ENCODE assay signal across 36 cellular contexts in the genomic region with DNA sequence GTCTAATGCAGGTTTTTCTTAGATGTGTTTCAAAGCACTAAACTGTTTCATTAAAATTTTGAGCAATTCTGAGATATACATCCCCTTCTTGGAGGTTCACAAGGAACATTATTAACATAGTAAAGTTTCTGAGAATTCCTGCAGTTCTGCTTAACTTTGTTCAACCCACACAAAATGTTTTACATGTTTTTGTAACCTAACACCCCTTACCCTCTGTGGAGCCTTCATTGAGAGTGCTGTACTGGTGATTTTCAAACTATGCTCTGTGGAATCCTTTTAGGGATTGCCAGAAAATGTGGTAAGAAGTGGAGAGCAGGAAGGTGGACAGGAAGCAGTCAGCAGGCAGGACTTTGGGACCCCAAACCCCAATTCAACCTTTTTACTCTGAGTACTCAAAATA. TPM values are rescaled to one million over a fixed set of nuclear protein-coding genes. Genes with fewer than 3 reads are reported as not detected.
DNase-seq lines count a peak whose midpoint lies in the region; ATAC-seq and TF ChIP-seq lines count a peak whose summit lies in the region.
"Had no signal": no experiment of that assay in that cellular context is flagged by ENCODE, and none has a peak within 500 bp of the region (broad histone marks: within the 10 kb centered on the region; RNA-seq: fewer than 3 reads in every experiment).

No MANE protein-coding gene starts in this region.

- TF ChIP-seq POLR2A in tibial nerve (IDR thresholded peaks at IDR 0.05), result no peak

- no peaks in the 10 kb centered on the region for H3K36me3 ChIP-seq in PC-9 (ENCODE audit: low read depth)
- no peaks in the 10 kb centered on the region for H3K36me3 ChIP-seq in tibial nerve
- H3K36me3 ChIP-seq: right lobe of liver, SJSA1, stomach, thyroid gland had no signal

- no peak for ATAC-seq in GM18873 (IDR thresholded peaks at IDR 0.05; ENCODE audit: low FRiP score, unreplicated experiment)
- ATAC-seq: GM23338, left colon, right lobe of liver, T-cell, WTC11 had no signal

- peak overlapping the region; percentile 49 for H2AFZ ChIP-seq in PC-9
- H2AFZ ChIP-seq: GM23338 had no signal

- DNase-seq in PC-9, result no peak
- peak; percentile 61 for DNase-seq in astrocyte of the spinal cord (ENCODE audit: low read depth, low spot score)
- DNase-seq in foreskin melanocyte, result peak; percentile 65
- no peak for DNase-seq in tibial nerve (ENCODE audit: low spot score in 2 of 2)
- no peak for DNase-seq in activated naive CD8-positive, alpha-beta T cell treated with anti-CD3 and anti-CD28 coated beads for 36 hours
- no peak for DNase-seq in posterior cingulate gyrus
- DNase-seq: activated CD4-positive, alpha-beta T cell treated with anti-CD3 and anti-CD28 coated beads, Interleukin-2, amount 10 ng/mL, durations not matched to agents 24 days and 14 days; activated CD8-positive, alpha-beta memory T cell treated with anti-CD3 and anti-CD28 coated beads for 24 hours; activated T-cell treated with anti-CD3 and anti-CD28 coated beads for 4 hours; anterior cingulate cortex; C1 segment of cervical spinal cord; DND-41; GF-D8; HFFc6; hypothalamus; immature natural killer cell; left colon; NCI-H146; NCI-H2107; right lobe of liver; RPMI8226; stimulated activated CD4-positive, alpha-beta T cell treated with anti-CD3 and anti-CD28 coated beads, Interleukin-12 subunit alpha, Interleukin-12 subunit beta, amount 100 ng/mL, for 4 hours; stimulated activated CD4-positive, alpha-beta T cell treated with anti-CD3 and anti-CD28 coated beads, Interleukin-2, amount 100 ng/mL, for 48 hours; stomach; T-cell; thyroid gland had no signal

- intact Hi-C loops in PC-9 (cut with micrococcal nuclease; ENCODE audit: unreplicated experiment) (loop anchor here (2.0 kb wide), 1 partner anchor 13 kb away; no protein-coding TSS in a partner anchor), posterior cingulate gyrus (cut with DNase I) (no loop called here)

- POLR2A ChIA-PET in PC-9 (lab: Charles Lee; ENCODE audit: unreplicated experiment), result no interaction called here

- H3K9me2 ChIP-seq in PC-9 (ENCODE audit: insufficient read depth), result peaks cover 9% of the 10 kb centered on the region; the same call in 1 of the 2 replicates

- in situ Hi-C loops in astrocyte of the spinal cord (cut with HindIII; ENCODE audit: low sequenced_read_pairs), result no loop called here

- no peaks in the 10 kb centered on the region for H3K36me3 Mint-ChIP-seq in activated naive CD8-positive, alpha-beta T cell treated with anti-CD3 and anti-CD28 coated beads for 36 hours
- H3K36me3 Mint-ChIP-seq: activated naive CD4-positive, alpha-beta T cell treated with anti-CD3 and anti-CD28 coated beads, Interleukin-2, amount 50 U/mL, for 24 hours; immature natural killer cell; T-cell; WTC11 had no signal

- H3K27ac ChIP-seq in PC-9, result no peak overlapping the region
- peak overlapping the region; percentile 45 to 92 (median 70) for H3K27ac ChIP-seq in tibial nerve
- H3K27ac ChIP-seq: right lobe of liver, SJSA1, stomach, thyroid gland had no signal

- TF ChIP-seq CTCF in PC-9 (conservative IDR thresholded peaks at IDR 0.05) (no peak), astrocyte of the spinal cord (IDR thresholded peaks at IDR 0.05; ENCODE audit: low read depth, low read length) (no peak), tibial nerve (IDR thresholded peaks at IDR 0.05) (no peak)

- no peak for TF ChIP-seq EP300 in tibial nerve (IDR thresholded peaks at IDR 0.05)

- H3K9me3 ChIP-seq in PC-9 (ENCODE audit: insufficient read depth, low read depth), result no peaks in the 10 kb centered on the region
- H3K9me3 ChIP-seq in tibial nerve, result no peaks in the 10 kb centered on the region
- H3K9me3 ChIP-seq: right lobe of liver, SJSA1, stomach, thyroid gland had no signal

- H3K27ac Mint-ChIP-seq in activated naive CD8-positive, alpha-beta T cell treated with anti-CD3 and anti-CD28 coated beads for 36 hours, result no peak overlapping the region
- H3K27ac Mint-ChIP-seq: activated CD4-positive, alpha-beta T cell treated with anti-CD3 and anti-CD28 coated beads, Interleukin-2, amount 10 ng/mL, durations not matched to agents 24 days and 14 days; activated naive CD4-positive, alpha-beta T cell treated with anti-CD3 and anti-CD28 coated beads, Interleukin-2, amount 50 U/mL, for 24 hours; activated T-helper 2 cell treated with anti-CD3 and anti-CD28 coated beads, Interferon-gamma antibody, Interleukin-2, Interleukin-4, amounts not matched to agents 10 μg/mL and 5 μg/mL and 100 μg/mL, durations not matched to agents 14 hours and 24 hours and 36 hours; GM23338; HFFc6; immature natural killer cell; progenitor cell of endocrine pancreas; T-cell; WTC11 had no signal

- H3K79me2 ChIP-seq in PC-9 (ENCODE audit: low read depth), result no peaks in the 10 kb centered on the region

- H4K20me1 ChIP-seq in PC-9 (ENCODE audit: insufficient read depth), result no peaks in the 10 kb centered on the region

- CTCF ChIA-PET in PC-9 (lab: Charles Lee), result no interaction called here

- no TSS peak for BruUV-seq in PC-9 (replicated peaks; lab: Mats Ljungman, UMichigan)

- H3F3A ChIP-seq in PC-9 (ENCODE audit: insufficient read depth, low read depth), result no peaks in the 10 kb centered on the region

- H3K4me1 ChIP-seq in PC-9 (replicated peaks; ENCODE audit: insufficient read depth) (peaks cover 11% of the 10 kb centered on the region), tibial nerve (peaks cover 0 to 11% (median 3%) of the 10 kb centered on the region in 4 donors)
- H3K4me1 ChIP-seq: right lobe of liver, SJSA1, stomach, thyroid gland had no signal

- H3K4me1 Mint-ChIP-seq in activated naive CD8-positive, alpha-beta T cell treated with anti-CD3 and anti-CD28 coated beads for 36 hours, result no peaks in the 10 kb centered on the region
- H3K4me1 Mint-ChIP-seq: activated CD4-positive, alpha-beta T cell treated with anti-CD3 and anti-CD28 coated beads, Interleukin-2, amount 10 ng/mL, durations not matched to agents 24 days and 14 days; activated naive CD4-positive, alpha-beta T cell treated with anti-CD3 and anti-CD28 coated beads, Interleukin-2, amount 50 U/mL, for 24 hours; central memory CD8-positive, alpha-beta T cell; immature natural killer cell; T-cell had no signal

- no peak overlapping the region for H3K4me2 ChIP-seq in PC-9
- H3K4me2 ChIP-seq: GM23338 had no signal

- H3K27me3 Mint-ChIP-seq in activated naive CD8-positive, alpha-beta T cell treated with anti-CD3 and anti-CD28 coated beads for 36 hours, result no peaks in the 10 kb centered on the region
- H3K27me3 Mint-ChIP-seq: activated CD4-positive, alpha-beta T cell treated with anti-CD3 and anti-CD28 coated beads, Interleukin-2, amount 10 ng/mL, durations not matched to agents 24 days and 14 days; activated naive CD4-positive, alpha-beta T cell treated with anti-CD3 and anti-CD28 coated beads, Interleukin-2, amount 50 U/mL, for 24 hours; central memory CD8-positive, alpha-beta T cell; progenitor cell of endocrine pancreas; T-cell had no signal

- no peak overlapping the region for H3K4me3 Mint-ChIP-seq in activated naive CD8-positive, alpha-beta T cell treated with anti-CD3 and anti-CD28 coated beads for 36 hours
- H3K4me3 Mint-ChIP-seq: activated CD4-positive, alpha-beta T cell treated with anti-CD3 and anti-CD28 coated beads, Interleukin-2, amount 10 ng/mL, durations not matched to agents 24 days and 14 days; activated naive CD4-positive, alpha-beta T cell treated with anti-CD3 and anti-CD28 coated beads, Interleukin-2, amount 50 U/mL, for 24 hours; central memory CD8-positive, alpha-beta T cell; GM23338; HFFc6; immature natural killer cell; T-cell; WTC11 had no signal

- H3K4me3 ChIP-seq in PC-9 (no peak overlapping the region), astrocyte of the spinal cord (ENCODE audit: low read depth, low read length) (no peak overlapping the region), tibial nerve (no peak overlapping the region)
- H3K4me3 ChIP-seq: GM23338, right lobe of liver, SJSA1, stomach, thyroid gland had no signal

- H3K9me3 Mint-ChIP-seq in activated naive CD8-positive, alpha-beta T cell treated with anti-CD3 and anti-CD28 coated beads for 36 hours, result no peaks in the 10 kb centered on the region
- H3K9me3 Mint-ChIP-seq: activated CD4-positive, alpha-beta T cell treated with anti-CD3 and anti-CD28 coated beads, Interleukin-2, amount 10 ng/mL, durations not matched to agents 24 days and 14 days; activated naive CD4-positive, alpha-beta T cell treated with anti-CD3 and anti-CD28 coated beads, Interleukin-2, amount 50 U/mL, for 24 hours; activated T-helper 2 cell treated with anti-CD3 and anti-CD28 coated beads, Interferon-gamma antibody, Interleukin-2, Interleukin-4, amounts not matched to agents 10 μg/mL and 5 μg/mL and 100 μg/mL, durations not matched to agents 14 hours and 24 hours and 36 hours; GM23338 had no signal

- no peaks in the 10 kb centered on the region for H3K27me3 ChIP-seq in PC-9 (ENCODE audit: insufficient read depth, low read depth)
- H3K27me3 ChIP-seq in tibial nerve, result no peaks in the 10 kb centered on the region
- H3K27me3 ChIP-seq: right lobe of liver, SJSA1, thyroid gland had no signal

RNA-seq across cellular contexts. Expression of gene ABCB5, which starts 53.6 kb away (rescaled TPM):
- total RNA-seq in PC-9 (2021) (not detected in 2 replicates), tibial nerve (1 to 10 TPM in 3 of 4 donors, under 1 TPM in 1; 0.66 to 4.5 (median 2.0) TPM)
- not detected for total RNA-seq in activated naive CD8-positive, alpha-beta T cell treated with anti-CD3 and anti-CD28 coated beads for 36 hours
- total RNA-seq: activated CD4-positive, alpha-beta T cell treated with anti-CD3 and anti-CD28 coated beads, Interleukin-2, amount 10 ng/mL, durations not matched to agents 24 days and 14 days; activated T-helper 2 cell treated with anti-CD3 and anti-CD28 coated beads, Interferon-gamma antibody, Interleukin-2, Interleukin-4, amounts not matched to agents 10 μg/mL and 5 μg/mL and 100 μg/mL, durations not matched to agents 14 hours and 24 hours and 36 hours; dermis microvascular lymphatic vessel endothelial cell; GM23338; HFFc6; lung microvascular endothelial cell; progenitor cell of endocrine pancreas; right lobe of liver; SJSA1; T-cell; thyroid gland; WTC11 had no signal

Comparison
In these comparisons a context has a peak if more than half of its experiments do, and no peak if none do; other contexts are left out.
1. DNase-seq: peak in astrocyte of the spinal cord (single experiment) and foreskin melanocyte (single experiment); none in PC-9 (0 of 2), tibial nerve (0 of 2), activated naive CD8-positive, alpha-beta T cell treated with anti-CD3 and anti-CD28 coated beads for 36 hours (single experiment) and posterior cingulate gyrus (0 of 10).